In the genomic region with DNA sequence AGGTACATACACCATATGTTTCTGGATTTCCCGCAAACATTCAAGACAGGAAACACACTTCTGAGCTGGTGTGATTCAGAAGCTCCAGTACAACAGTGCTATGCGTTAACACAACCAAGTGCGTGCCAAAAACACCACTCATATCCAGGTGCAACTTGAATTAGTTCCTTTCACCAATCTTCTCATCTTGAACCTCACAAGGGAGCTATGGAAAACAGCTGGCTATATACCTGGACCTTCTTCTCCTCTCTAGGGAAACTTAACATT, we compare ENCODE assay signal across 20 cellular contexts. TPM values are rescaled to one million over a fixed set of nuclear protein-coding genes. Genes with fewer than 3 reads are reported as not detected.
DNase-seq lines count a peak whose midpoint lies in the region; ATAC-seq, FAIRE-seq and TF ChIP-seq lines count a peak whose summit lies in the region.
"Had no signal": no experiment of that assay in that cellular context is flagged by ENCODE, and none has a peak within 500 bp of the region (broad histone marks: within the 10 kb centered on the region; RNA-seq: fewer than 3 reads in every experiment).

No MANE protein-coding gene starts in this region.

- H3K27ac ChIP-seq in HepG2 (ENCODE audit: extremely low read length, insufficient read depth, low read length) (peak overlapping the region; percentile 38), right lobe of liver (no peak overlapping the region), tibial artery (peak overlapping the region; percentile 29 to 65)
- H3K27ac ChIP-seq: BLaER1 treated with 17β-estradiol and CSF1 and Interleukin-3, amounts not matched to agents 10 nM and 100 nM; Peyer's patch had no signal

- H3K4me3 ChIP-seq in HepG2 (replicated peaks in 1 of 3; ENCODE audit: insufficient read depth in 1 of 3, low read depth in 2 of 3, low read length in 3 of 3): peak overlapping the region in 1 of 3 experiments; percentile 1; a peak in 1 of 6 replicates
- no peak overlapping the region for H3K4me3 ChIP-seq in right lobe of liver
- H3K4me3 ChIP-seq in astrocyte of the cerebellum (ENCODE audit: low read depth, low read length): no peak overlapping the region
- H3K4me3 ChIP-seq in fibroblast of mammary gland (ENCODE audit: control insufficient read depth, low read depth, low read length): no peak overlapping the region
- H3K4me3 ChIP-seq in tibial artery: no peak overlapping the region
- H3K4me3 ChIP-seq: BLaER1 treated with 17β-estradiol and CSF1 and Interleukin-3, amounts not matched to agents 10 nM and 100 nM; MG63; Peyer's patch had no signal

- no peak for FAIRE-seq in HepG2 (lab: Jason Lieb, UNC)
- FAIRE-seq: GM19239 had no signal

- TF ChIP-seq EP300 in HepG2 (IDR thresholded peaks at IDR 0.05; ENCODE audit: low read depth in 2 of 2, low read length in 2 of 2) (no peak), HepG2 (CRISPR knock-in tag; IDR thresholded peaks at IDR 0.05; ENCODE audit: borderline replicate concordance) (no peak)

- no peaks in the 10 kb centered on the region for H3K36me3 ChIP-seq in HepG2 (replicated peaks in 1 of 2; ENCODE audit: control insufficient read depth in 1 of 2, insufficient read depth in 2 of 2, low read length in 2 of 2)
- no peaks in the 10 kb centered on the region for H3K36me3 ChIP-seq in right lobe of liver
- H3K36me3 ChIP-seq in tibial artery: no peaks in the 10 kb centered on the region
- H3K36me3 ChIP-seq: BLaER1 treated with 17β-estradiol and CSF1 and Interleukin-3, amounts not matched to agents 10 nM and 100 nM; MG63; Peyer's patch had no signal

- DNase-seq in HepG2 (ENCODE audit: low spot score) (no peak), right lobe of liver (no peak), astrocyte of the cerebellum (ENCODE audit: low read depth) (peak; percentile 8), fibroblast of mammary gland (ENCODE audit: low read depth) (peak; percentile 18), tibial artery (no peak), AG08395 (ENCODE audit: low spot score) (no peak)
- DNase-seq: 8988T, DMS 273 treated with DMSO at 0.1 percent for 48 hours, H7, KBM-7, NCI-H1092, NCI-H510A treated with DMSO at 0.1 percent for 48 hours, Peyer's patch, SHP77 had no signal

- WGBS in HepG2 (ENCODE audit: low lambda C conversion rate): 39% methylated on average over 3 of the region's 3 CpGs
- 94% methylated on average over 3 of the region's 3 CpGs for WGBS in right lobe of liver (ENCODE audit: insufficient coverage, low coverage, low lambda C conversion rate, missing lambda C conversion rate)

- H4K20me1 ChIP-seq in HepG2 (ENCODE audit: insufficient read depth, low read length): no peaks in the 10 kb centered on the region
- H4K20me1 ChIP-seq: BLaER1 treated with 17β-estradiol and CSF1 and Interleukin-3, amounts not matched to agents 10 nM and 100 nM had no signal

- no peak overlapping the region; the same call in 1 of the 2 replicates for H3K9ac ChIP-seq in HepG2 (ENCODE audit: insufficient read depth, low read depth, low read length)
- H3K9ac ChIP-seq: BLaER1 treated with 17β-estradiol and CSF1 and Interleukin-3, amounts not matched to agents 10 nM and 100 nM had no signal

- H3K27me3 ChIP-seq in HepG2 (ENCODE audit: control insufficient read depth in 1 of 2, insufficient read depth in 2 of 2, low read length in 2 of 2): no peaks in the 10 kb centered on the region
- H3K27me3 ChIP-seq in right lobe of liver: no peaks in the 10 kb centered on the region
- no peaks in the 10 kb centered on the region for H3K27me3 ChIP-seq in tibial artery
- H3K27me3 ChIP-seq: BLaER1 treated with 17β-estradiol and CSF1 and Interleukin-3, amounts not matched to agents 10 nM and 100 nM; MG63; Peyer's patch had no signal

- TF ChIP-seq POLR2A in HepG2 (IDR thresholded peaks at IDR 0.05; ENCODE audit: insufficient read depth in 1 of 2, low read depth in 2 of 2, low read length in 2 of 2) (no peak), right lobe of liver (IDR thresholded peaks at IDR 0.05) (no peak)

- H3K9me3 ChIP-seq in HepG2 (ENCODE audit: low read length): 0 out of 2 replicates have a peak, but pooled peaks cover 4% of the 10 kb centered on the region
- H3K9me3 ChIP-seq in right lobe of liver: no peaks in the 10 kb centered on the region
- no peaks in the 10 kb centered on the region for H3K9me3 ChIP-seq in tibial artery
- H3K9me3 ChIP-seq: BLaER1 treated with 17β-estradiol and CSF1 and Interleukin-3, amounts not matched to agents 10 nM and 100 nM; MG63; Peyer's patch had no signal

- in situ Hi-C loops in HepG2 (cut with HindIII; ENCODE audit: extremely low pct_ligation_motif_present, low pct_unique_long_range_greater_than_20kb): no loop called here
- in situ Hi-C loops in astrocyte of the cerebellum (cut with HindIII; ENCODE audit: low sequenced_read_pairs): no loop called here

- CTCF ChIA-PET in HepG2 (lab: Yijun Ruan, JAX; ENCODE audit: low intra/inter-chr PET ratio, low total read pairs): no interaction called here

- TF ChIP-seq RAD21 in HepG2 (CRISPR knock-in tag; IDR thresholded peaks at IDR 0.05): no peak

- H3K4me1 ChIP-seq in HepG2 (ENCODE audit: insufficient read depth, low read length): peaks cover 44% of the 10 kb centered on the region
- H3K4me1 ChIP-seq in right lobe of liver: no peaks in the 10 kb centered on the region
- peaks cover 0 to 55% (median 10%) of the 10 kb centered on the region in 4 donors for H3K4me1 ChIP-seq in tibial artery
- H3K4me1 ChIP-seq: BLaER1 treated with 17β-estradiol and CSF1 and Interleukin-3, amounts not matched to agents 10 nM and 100 nM; Peyer's patch had no signal

- no peaks in the 10 kb centered on the region for H3K79me2 ChIP-seq in HepG2 (ENCODE audit: insufficient read depth, low read length)

- ATAC-seq in HepG2: no peak; the same call in 2 of the 3 replicates
- no peak for ATAC-seq in right lobe of liver
- no peak for ATAC-seq in HG03045 (IDR thresholded peaks at IDR 0.05; ENCODE audit: unreplicated experiment)
- no peak for ATAC-seq in GM21737 (IDR thresholded peaks at IDR 0.05; ENCODE audit: unreplicated experiment)
- ATAC-seq: SK-N-SH treated with all-trans-retinoic acid at 6 μM for 48 hours had no signal

- intact Hi-C loops in HepG2 (cut with micrococcal nuclease; ENCODE audit: unreplicated experiment) (loop anchor here (10.0 kb wide), 1 partner anchor 88 kb away; the partner anchor contains the start of gene FBXL2), right lobe of liver (cut with DNase I) (no loop called here), tibial artery (cut with DNase I; ENCODE audit: low total_unique reads) (no loop called here)

- TSS peak; percentile 87 for BruUV-seq in HepG2 (replicated peaks; lab: Mats Ljungman, UMichigan)

- TF ChIP-seq CTCF in HepG2 (CRISPR knock-in tag; IDR thresholded peaks at IDR 0.05) (no peak), right lobe of liver (IDR thresholded peaks at IDR 0.05) (no peak), astrocyte of the cerebellum (IDR thresholded peaks at IDR 0.05; ENCODE audit: low read depth, low read length, missing control alignments) (no peak), fibroblast of mammary gland (conservative IDR thresholded peaks at IDR 0.05; ENCODE audit: control insufficient read depth, insufficient read depth, low read depth, low read length) (no peak), tibial artery (IDR thresholded peaks at IDR 0.05) (no peak)

- peak overlapping the region; percentile 55 for H3K4me2 ChIP-seq in HepG2 (ENCODE audit: low read depth, low read length)
- H3K4me2 ChIP-seq: BLaER1 treated with 17β-estradiol and CSF1 and Interleukin-3, amounts not matched to agents 10 nM and 100 nM had no signal

- POLR2A ChIA-PET in HepG2 (lab: Yijun Ruan, JAX): no interaction called here

- H2AFZ ChIP-seq in HepG2 (ENCODE audit: low read length): no peak overlapping the region

TF ChIP-seq in HepG2, 621 proteins besides CTCF, POLR2A, EP300 and RAD21:
- TF ChIP-seq ASH2L (IDR thresholded peaks at IDR 0.05; ENCODE audit: insufficient read length, low read depth, low read length) (peak; percentile 9), ZNF256 (CRISPR knock-in tag; conservative IDR thresholded peaks at IDR 0.05) (no peak)

RNA-seq across cellular contexts. Expression of gene SUSD5, which starts 31.3 kb away (rescaled TPM):
- total RNA-seq in HepG2 (2016; rRNA removed; fragmentation: Illumina TruSeq; extraction: Trizol) (not detected in 2 replicates), right lobe of liver (under 1 TPM in 4 of 6 experiments, not detected in 2; 0.05 to 0.20 (median 0.16) TPM)
- not detected in 2 replicates for total RNA-seq in HepG2 (2016; cell fraction: cytosol; rRNA removed; fragmentation: Illumina TruSeq; extraction: Trizol; ENCODE audit: low read depth)
- total RNA-seq in HepG2 (2016; cell fraction: insoluble cytoplasmic fraction; rRNA removed; fragmentation: Illumina TruSeq; extraction: Trizol): not detected in 2 replicates
- total RNA-seq in HepG2 (2016; cell fraction: membrane; rRNA removed; fragmentation: Illumina TruSeq; extraction: Trizol): not detected in 2 replicates
- total RNA-seq in HepG2 (2016; cell fraction: nucleus; rRNA removed; fragmentation: Illumina TruSeq; extraction: Trizol): not detected in 2 replicates
- polyA plus RNA-seq in HepG2 (2011; rRNA removed): not detected in 2 replicates
- not detected in 2 replicates for polyA plus RNA-seq in HepG2 (2011; cell fraction: cytosol; rRNA removed)
- not detected in 2 replicates for polyA plus RNA-seq in HepG2 (2011; cell fraction: nucleus; rRNA removed)
- polyA plus RNA-seq in HepG2 (2012): not detected in 2 replicates
- polyA plus RNA-seq in HepG2 (2016; cell fraction: cytosol; fragmentation: Illumina TruSeq; extraction: Trizol; ENCODE audit: low read depth): not detected in 2 replicates
- not detected in 2 replicates for polyA plus RNA-seq in HepG2 (2016; cell fraction: insoluble cytoplasmic fraction; fragmentation: Illumina TruSeq; extraction: Trizol; ENCODE audit: low read depth)
- not detected in 2 replicates for polyA plus RNA-seq in HepG2 (2016; cell fraction: membrane; fragmentation: Illumina TruSeq; extraction: Trizol; ENCODE audit: low read depth)
- not detected in 2 replicates for polyA plus RNA-seq in HepG2 (2016; cell fraction: nucleus; fragmentation: Illumina TruSeq; extraction: Trizol; ENCODE audit: insufficient read depth, low read depth)
- polyA minus RNA-seq in HepG2 (2011; rRNA and poly(A)+ RNA removed; ENCODE audit: low replicate concordance): not detected in 2 replicates
- not detected in 2 replicates for polyA minus RNA-seq in HepG2 (2011; cell fraction: cytosol; rRNA and poly(A)+ RNA removed)
- polyA minus RNA-seq in HepG2 (2011; cell fraction: nucleus; rRNA and poly(A)+ RNA removed): not detected in 2 replicates

Comparison
In these comparisons a context has a peak if more than half of its experiments do, and no peak if none do; other contexts are left out.
1. H3K27ac ChIP-seq: peak in HepG2 (single experiment) and tibial artery (2 of 2); none in right lobe of liver (0 of 3).
2. DNase-seq: peak in astrocyte of the cerebellum (single experiment) and fibroblast of mammary gland (single experiment); none in HepG2 (single experiment), right lobe of liver (0 of 3), tibial artery (0 of 2) and AG08395 (single experiment).